18 cellular contexts compared by ENCODE assay signal in the genomic region with DNA sequence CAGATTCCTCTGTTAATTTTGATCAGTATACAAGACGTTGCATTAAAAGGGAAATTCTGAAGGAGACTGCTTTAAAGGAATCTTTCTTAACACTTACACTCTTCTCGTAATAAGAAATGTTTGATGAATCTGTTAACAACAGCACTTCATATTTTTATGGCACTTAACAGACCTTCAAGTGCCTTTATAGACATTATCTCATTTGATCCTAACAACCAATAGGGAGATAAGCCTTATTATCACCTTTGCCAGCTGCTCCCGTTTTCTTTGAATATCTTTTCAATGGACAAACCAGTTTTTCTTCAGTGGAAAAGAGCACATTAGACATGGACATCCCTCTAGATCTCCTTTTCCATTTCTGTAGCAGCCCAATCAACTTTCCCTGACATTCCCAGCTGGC.
A peak's percentile ranks its signal among the peaks of the same experiment; 100 is the strongest.
DNase-seq lines count a peak whose midpoint lies in the region; ATAC-seq, FAIRE-seq and TF ChIP-seq lines count a peak whose summit lies in the region.
"Had no signal": no experiment of that assay in that cellular context is flagged by ENCODE, and none has a peak within 500 bp of the region (broad histone marks: within the 10 kb centered on the region; RNA-seq: fewer than 3 reads in every experiment).

No MANE protein-coding gene starts in this region.

- TF ChIP-seq CTCF in D721Med (IDR thresholded peaks at IDR 0.05; ENCODE audit: insufficient read depth, missing control alignments) = no peak
- TF ChIP-seq CTCF in breast epithelium (IDR thresholded peaks at IDR 0.05) = no peak
- TF ChIP-seq CTCF in psoas muscle (IDR thresholded peaks at IDR 0.05) = no peak

- DNase-seq in D721Med (ENCODE audit: insufficient read length, low spot score) (no peak), NCI-H524 treated with DMSO at 0.1 percent for 48 hours (lab: John Stamatoyannopoulos, UW) (peak; percentile 5), left colon (no peak), small intestine (peak; percentile 31), breast epithelium (ENCODE audit: low spot score in 2 of 2) (no peak), SKM-1 (lab: John Stamatoyannopoulos, UW; ENCODE audit: unreplicated experiment) (no peak), psoas muscle (no peak)
- DNase-seq: C1 segment of cervical spinal cord; Caco-2; CD4-positive, CD25-positive, alpha-beta regulatory T cell; CD8-positive, alpha-beta T cell; DMS 273 treated with DMSO at 0.1 percent for 48 hours; DND-41; GM23248; H9 had no signal

- FAIRE-seq in D721Med (lab: Jason Lieb, UNC) (peak; percentile 87), small intestine (lab: Jason Lieb, UNC) (no peak)
- FAIRE-seq: G401.6, GM12892 had no signal

- no peak overlapping the region for H3K4me3 ChIP-seq in small intestine (ENCODE audit: low read depth in 1 of 2, low read length in 2 of 2)
- H3K4me3 ChIP-seq in breast epithelium = no peak overlapping the region
- no peak overlapping the region for H3K4me3 ChIP-seq in psoas muscle
- H3K4me3 ChIP-seq: GM23248 had no signal

- no peak for TF ChIP-seq POLR2A in breast epithelium (IDR thresholded peaks at IDR 0.05)

- 9 to 42% (median 25%) methylated on average over 3 of the region's 3 CpGs for WGBS in small intestine, 3 donors
- 54 to 61% (median 58%) methylated on average over 3 of the region's 3 CpGs for WGBS in psoas muscle, 3 donors

- ATAC-seq in left colon = peak; percentile 82
- no peak for ATAC-seq in psoas muscle
- ATAC-seq: CD8-positive, alpha-beta T cell; HCT116 had no signal

- H3K36me3 ChIP-seq in small intestine (ENCODE audit: control insufficient read depth in 2 of 2, insufficient read depth in 2 of 2, low read length in 2 of 2) (no peaks in the 10 kb centered on the region), breast epithelium (no peaks in the 10 kb centered on the region), psoas muscle (ENCODE audit: insufficient read depth in 1 of 2, low read depth in 1 of 2) (no peaks in the 10 kb centered on the region)

- H3K4me1 ChIP-seq in small intestine (ENCODE audit: control insufficient read depth in 2 of 2, insufficient read depth in 1 of 2, low read depth in 1 of 2, low read length in 1 of 2) = peaks cover 0 to 2% of the 10 kb centered on the region in 2 donors
- no peaks in the 10 kb centered on the region for H3K4me1 ChIP-seq in breast epithelium
- H3K4me1 ChIP-seq in psoas muscle = no peaks in the 10 kb centered on the region
- H3K4me1 ChIP-seq: Caco-2 had no signal

- H3K27me3 ChIP-seq in small intestine (ENCODE audit: control insufficient read depth in 2 of 2, insufficient read depth in 2 of 2, low read length in 2 of 2) = no peaks in the 10 kb centered on the region
- H3K27me3 ChIP-seq in breast epithelium = no peaks in the 10 kb centered on the region
- no peaks in the 10 kb centered on the region for H3K27me3 ChIP-seq in psoas muscle (ENCODE audit: insufficient read depth in 3 of 3, low read length in 2 of 3)

- H3K9me3 ChIP-seq in small intestine (ENCODE audit: control insufficient read depth, low read depth) = no peaks in the 10 kb centered on the region
- no peaks in the 10 kb centered on the region for H3K9me3 ChIP-seq in breast epithelium
- no peaks in the 10 kb centered on the region for H3K9me3 ChIP-seq in psoas muscle
- H3K9me3 ChIP-seq: Caco-2 had no signal

- no peak overlapping the region for H3K27ac ChIP-seq in small intestine (ENCODE audit: low read depth in 1 of 2, low read length in 1 of 2)
- no peak overlapping the region for H3K27ac ChIP-seq in breast epithelium
- no peak overlapping the region for H3K27ac ChIP-seq in psoas muscle
- H3K27ac ChIP-seq: GM23248 had no signal

- intact Hi-C loops in left colon (cut with DNase I, micrococcal nuclease) (no loop called here), breast epithelium (cut with DNase I; ENCODE audit: low total_unique reads) (no loop called here), psoas muscle (cut with DNase I) (no loop called here)

Comparison
In these comparisons a context has a peak if more than half of its experiments do, and no peak if none do; other contexts are left out.
1. DNase-seq: peak in NCI-H524 treated with DMSO at 0.1 percent for 48 hours (single experiment) and small intestine (single experiment); none in D721Med (single experiment), left colon (0 of 2), breast epithelium (0 of 2), SKM-1 (single experiment) and psoas muscle (0 of 2).